In genomic region chr12:91413591-91413990, GRCh38 we compare ENCODE assay signal across 14 cellular contexts.
DNase-seq lines count a peak whose midpoint lies in the region; ATAC-seq, FAIRE-seq and TF ChIP-seq lines count a peak whose summit lies in the region.
"Had no signal": no experiment of that assay in that cellular context is flagged by ENCODE, and none has a peak within 500 bp of the region (broad histone marks: within the 10 kb centered on the region; RNA-seq: fewer than 3 reads in every experiment).

No MANE protein-coding gene starts in this region.

- no peak for TF ChIP-seq EP300 in K562 (IDR thresholded peaks at IDR 0.05; ENCODE audit: low read length)
- TF ChIP-seq EP300 in gastroesophageal sphincter (IDR thresholded peaks at IDR 0.05), result no peak

- POLR2A ChIA-PET in K562 (lab: Yijun Ruan, JAX), result interaction anchor here (1.0 kb wide), 1 partner anchor 9 kb away, joined by 3 read pairs; no protein-coding TSS in a partner anchor

- H3K4me1 ChIP-seq in K562 (replicated peaks in 1 of 2; ENCODE audit: control insufficient read depth in 2 of 2, insufficient read depth in 2 of 2, low read length in 2 of 2) (no peaks in the 10 kb centered on the region), left lung (no peaks in the 10 kb centered on the region), gastroesophageal sphincter (no peaks in the 10 kb centered on the region)

- CTCF ChIA-PET in K562 (lab: Yijun Ruan, JAX; ENCODE audit: low intra/inter-chr PET ratio), result no interaction called here

- DNase-seq in AG20443 (ENCODE audit: low spot score) (peak; percentile 21), HTR-8/SVneo (ENCODE audit: insufficient read length, low spot score) (peak; percentile 12), K562 (ENCODE audit: extremely low read depth in 1 of 4, low spot score in 3 of 4) (no peak), left lung (no peak), retina (no peak), midbrain (lab: John Stamatoyannopoulos, UW) (no peak)
- no peak for DNase-seq in stimulated activated CD4-positive, alpha-beta T cell treated with anti-CD3 and anti-CD28 coated beads, Interleukin-2, amount 100 ng/mL, for 24 hours
- DNase-seq: CD4-positive, CD25-positive, alpha-beta regulatory T cell; central memory CD4-positive, alpha-beta T cell; MM.1S; naive thymus-derived CD8-positive, alpha-beta T cell; stimulated activated naive CD4-positive, alpha-beta T cell treated with Interleukin-2 at 50 U/mL for 16 hours had no signal

- no peak overlapping the region for H3K4me3 ChIP-seq in K562
- no peak overlapping the region for H3K4me3 ChIP-seq in left lung
- H3K4me3 ChIP-seq in gastroesophageal sphincter, result no peak overlapping the region
- H3K4me3 ChIP-seq: GM12878 had no signal

- H3K4me2 ChIP-seq in K562 (ENCODE audit: insufficient read depth, low read length), result no peak overlapping the region

- H3K9me1 ChIP-seq in K562 (ENCODE audit: control insufficient read depth, insufficient read depth, low read length), result no peaks in the 10 kb centered on the region

- no peak for TF ChIP-seq POLR2A in K562 (conservative IDR thresholded peaks at IDR 0.05)
- no peak for TF ChIP-seq POLR2A in gastroesophageal sphincter (IDR thresholded peaks at IDR 0.05)

- intact Hi-C loops in K562 (cut with micrococcal nuclease) (no loop called here), left lung (cut with DNase I) (no loop called here)

- H3K27ac ChIP-seq in K562 (ENCODE audit: extremely low read depth, low read depth, low read length), result no peak overlapping the region
- H3K27ac ChIP-seq in left lung, result peak overlapping the region in 1 of 2 donors; percentile 22
- no peak overlapping the region for H3K27ac ChIP-seq in gastroesophageal sphincter

- 91% methylated on average over 3 of the region's 3 CpGs for WGBS in K562 (ENCODE audit: insufficient coverage, low coverage, missing lambda C conversion rate)
- WGBS in gastroesophageal sphincter (ENCODE audit: low coverage in 1 of 2), 2 donors, result 65 to 72% methylated on average over 3 of the region's 3 CpGs

- no TSS peak for BruUV-seq in K562 (replicated peaks; lab: Mats Ljungman, UMichigan)

- no peak for TF ChIP-seq CTCF in K562 (IDR thresholded peaks at IDR 0.05 in 2 of 3, conservative IDR thresholded peaks at IDR 0.05 in 1 of 3; ENCODE audit: insufficient read depth in 2 of 3, low read depth in 1 of 3, low read length in 3 of 3)
- TF ChIP-seq CTCF in left lung (IDR thresholded peaks at IDR 0.05), result no peak
- no peak for TF ChIP-seq CTCF in gastroesophageal sphincter (IDR thresholded peaks at IDR 0.05)

- TF ChIP-seq RAD21 in K562 (CRISPR knock-in tag; conservative IDR thresholded peaks at IDR 0.05 in 1 of 2, IDR thresholded peaks at IDR 0.05 in 1 of 2), result no peak

- no peaks in the 10 kb centered on the region for H3K27me3 ChIP-seq in K562 (ENCODE audit: control insufficient read depth in 2 of 2, insufficient read depth in 2 of 2, low read length in 2 of 2)
- H3K27me3 ChIP-seq in left lung, result no peaks in the 10 kb centered on the region
- no peaks in the 10 kb centered on the region for H3K27me3 ChIP-seq in gastroesophageal sphincter

- in situ Hi-C loops in K562 (cut with MboI), result no loop called here

- H3K79me2 ChIP-seq in K562 (ENCODE audit: control insufficient read depth, insufficient read depth, low read length), result no peaks in the 10 kb centered on the region

- no peaks in the 10 kb centered on the region for H3K36me3 ChIP-seq in K562 (ENCODE audit: control insufficient read depth, insufficient read depth, low read length)
- H3K36me3 ChIP-seq in left lung, result no peaks in the 10 kb centered on the region
- no peaks in the 10 kb centered on the region for H3K36me3 ChIP-seq in gastroesophageal sphincter

- H3K9me3 ChIP-seq in K562 (replicated peaks; ENCODE audit: control insufficient read depth, insufficient read depth, low read depth, low read length) (no peaks in the 10 kb centered on the region), left lung (no peaks in the 10 kb centered on the region), gastroesophageal sphincter (no peaks in the 10 kb centered on the region)

- no peak overlapping the region for H3K9ac ChIP-seq in K562 (ENCODE audit: insufficient read depth in 1 of 2, low read depth in 2 of 2, low read length in 2 of 2)

- ATAC-seq in K562 (no peak), left lung (peak; percentile 96), gastroesophageal sphincter (no peak)
- ATAC-seq: GM12878; naive thymus-derived CD8-positive, alpha-beta T cell had no signal

- H4K20me1 ChIP-seq in K562 (replicated peaks; ENCODE audit: control insufficient read depth, insufficient read depth, low read length), result no peaks in the 10 kb centered on the region

- FAIRE-seq in HTR-8/SVneo (lab: Jason Lieb, UNC), result no peak
- FAIRE-seq in K562 (lab: Jason Lieb, UNC), result no peak
- FAIRE-seq: GM12878 had no signal

- no peak overlapping the region for H2AFZ ChIP-seq in K562 (ENCODE audit: low read depth, low read length)

TF ChIP-seq in K562, 482 proteins besides CTCF, POLR2A, EP300 and RAD21:
- TF ChIP-seq FOXO4 (CRISPR knock-in tag; IDR thresholded peaks at IDR 0.05) (no peak), POLR3A (IDR thresholded peaks at IDR 0.05; ENCODE audit: borderline replicate concordance, extremely low read depth, insufficient read depth, insufficient read length) (no peak), ZBTB40 (IDR thresholded peaks at IDR 0.05) (0 out of 2 replicates have a peak, but pooled peaks have one; percentile 28), ZBTB40 (CRISPR knock-in tag; IDR thresholded peaks at IDR 0.05) (no peak)
TF ChIP-seq in K562: peak in this region for 1.

Comparison
In these comparisons a context has a peak if more than half of its experiments do, and no peak if none do; other contexts are left out.
1. DNase-seq: peak in AG20443 (single experiment) and HTR-8/SVneo (single experiment); none in K562 (0 of 4), left lung (0 of 2), retina (single experiment), midbrain (single experiment) and stimulated activated CD4-positive, alpha-beta T cell treated with anti-CD3 and anti-CD28 coated beads, Interleukin-2, amount 100 ng/mL, for 24 hours (0 of 2).